Comparison of ENCODE assay signal across 20 cellular contexts in genomic region chr12:51866762-51867161, GRCh38. TPM values are rescaled to one million over a fixed set of nuclear protein-coding genes. Genes with fewer than 3 reads are reported as not detected.
DNase-seq lines count a peak whose midpoint lies in the region; ATAC-seq, FAIRE-seq and TF ChIP-seq lines count a peak whose summit lies in the region.
"Had no signal": no experiment of that assay in that cellular context is flagged by ENCODE, and none has a peak within 500 bp of the region (broad histone marks: within the 10 kb centered on the region; RNA-seq: fewer than 3 reads in every experiment).

No MANE protein-coding gene starts in this region.

- H3K27me3 ChIP-seq in small intestine (ENCODE audit: control insufficient read depth in 2 of 2, insufficient read depth in 2 of 2, low read length in 2 of 2), result peaks cover 0 to 17% of the 10 kb centered on the region in 2 donors
- H3K27me3 ChIP-seq: MG63 had no signal

- H3K36me3 Mint-ChIP-seq in activated T-helper 17 cell treated with anti-CD3 and anti-CD28 coated beads, Interleukin-2, amount 50 U/mL, for 72 hours (ENCODE audit: low read depth), result no peaks in the 10 kb centered on the region

- H3K36me3 ChIP-seq in kidney (ENCODE audit: control insufficient read depth in 1 of 2, insufficient read depth in 2 of 2, low read length in 2 of 2) (no peaks in the 10 kb centered on the region), small intestine (ENCODE audit: control insufficient read depth in 2 of 2, insufficient read depth in 2 of 2, low read length in 2 of 2) (no peaks in the 10 kb centered on the region)
- H3K36me3 ChIP-seq: MG63, SJSA1 had no signal

- intact Hi-C loops in kidney (cut with DNase I), result no loop called here

- peaks cover 0 to 27% of the 10 kb centered on the region in 2 donors for H3K4me1 ChIP-seq in kidney (ENCODE audit: control insufficient read depth in 1 of 2, insufficient read depth in 1 of 2, low read depth in 1 of 2, low read length in 2 of 2)
- peaks cover 2 to 3% of the 10 kb centered on the region in 2 donors for H3K4me1 ChIP-seq in small intestine (ENCODE audit: control insufficient read depth in 2 of 2, insufficient read depth in 1 of 2, low read depth in 1 of 2, low read length in 1 of 2)

- H3K27ac ChIP-seq in kidney (ENCODE audit: low read depth in 2 of 2, low read length in 2 of 2) (no peak overlapping the region), small intestine (ENCODE audit: low read depth in 1 of 2, low read length in 1 of 2) (no peak overlapping the region)
- H3K27ac ChIP-seq: GM23248, KMS-11, PC-9, SJSA1 had no signal

- no peak overlapping the region for H3K9ac ChIP-seq in kidney (ENCODE audit: low read length in 2 of 2)
- H3K9ac ChIP-seq: GM23248, KMS-11 had no signal

- H3K27me3 Mint-ChIP-seq in activated T-helper 17 cell treated with anti-CD3 and anti-CD28 coated beads, Interleukin-2, amount 50 U/mL, for 72 hours, result peaks cover 51% of the 10 kb centered on the region

- POLR2A ChIA-PET in HEK293T (lab: Yijun Ruan, JAX), result interaction anchor here (0.5 kb wide), 1 partner anchor 48 kb away, joined by 3 read pairs; no protein-coding TSS in a partner anchor

- TF ChIP-seq CTCF in kidney (IDR thresholded peaks at IDR 0.05; ENCODE audit: borderline replicate concordance, extremely low read depth, insufficient read depth), result no peak

- no peak overlapping the region for H3K27ac Mint-ChIP-seq in activated T-helper 17 cell treated with anti-CD3 and anti-CD28 coated beads, Interleukin-2, amount 50 U/mL, for 72 hours

- ATAC-seq in activated T-helper 17 cell treated with anti-CD3 and anti-CD28 coated beads, Interleukin-2, amount 50 U/mL, for 72 hours (replicated peaks), result no peak

- no peaks in the 10 kb centered on the region for H3K4me1 Mint-ChIP-seq in activated T-helper 17 cell treated with anti-CD3 and anti-CD28 coated beads, Interleukin-2, amount 50 U/mL, for 72 hours

- H3K4me3 ChIP-seq in kidney (ENCODE audit: low read length in 2 of 2) (no peak overlapping the region), small intestine (ENCODE audit: low read depth in 1 of 2, low read length in 2 of 2) (no peak overlapping the region)
- H3K4me3 ChIP-seq: GM23248, MG63, PC-9, SJSA1 had no signal

- H3K9me3 Mint-ChIP-seq in activated T-helper 17 cell treated with anti-CD3 and anti-CD28 coated beads, Interleukin-2, amount 50 U/mL, for 72 hours, result no peaks in the 10 kb centered on the region

- no peak for FAIRE-seq in kidney (lab: Jason Lieb, UNC)
- no peak for FAIRE-seq in small intestine (lab: Jason Lieb, UNC)

- peak; percentile 16 for DNase-seq in NCI-H748 (lab: John Stamatoyannopoulos, UW; ENCODE audit: unreplicated experiment)
- DNase-seq in NCI-H748 treated with DMSO at 0.1 percent for 48 hours (lab: John Stamatoyannopoulos, UW), result no peak
- DNase-seq in HEK293T (ENCODE audit: extremely low spot score), result no peak
- DNase-seq in kidney, result peak; percentile 49
- peak; percentile 59 for DNase-seq in small intestine
- DNase-seq in C1 segment of cervical spinal cord (lab: John Stamatoyannopoulos, UW), result no peak
- no peak for DNase-seq in SHP77 treated with DMSO at 0.1 percent for 48 hours (lab: John Stamatoyannopoulos, UW)
- DNase-seq: COR-L47, EL, GM23248, MG63, NCI-H1105, NCI-H187 treated with DMSO at 0.1 percent for 48 hours, NCI-H446, NCI-H82, PC-9, T-helper 2 cell had no signal

- 75 to 86% (median 76%) methylated on average over 7 to 8 of the region's 8 CpGs for WGBS in small intestine, 3 donors

- H3K9me3 ChIP-seq in kidney (ENCODE audit: control insufficient read depth in 1 of 2, low read length in 2 of 2), result no peaks in the 10 kb centered on the region
- H3K9me3 ChIP-seq in small intestine (ENCODE audit: control insufficient read depth, low read depth), result no peaks in the 10 kb centered on the region
- H3K9me3 ChIP-seq: MG63, SJSA1 had no signal

- CTCF ChIA-PET in HEK293T (lab: Yijun Ruan, JAX), result interaction anchor here (0.8 to 0.9 kb wide), 2 partner anchors 8 to 158 kb away, joined by 3 to 4 read pairs; no protein-coding TSS in a partner anchor

- H3K4me3 Mint-ChIP-seq in activated T-helper 17 cell treated with anti-CD3 and anti-CD28 coated beads, Interleukin-2, amount 50 U/mL, for 72 hours, result no peak overlapping the region

TF ChIP-seq in HEK293T, 16 proteins besides CTCF, POLR2A, EP300 and RAD21:
- peak; percentile 57; the same call in 1 of the 2 replicates for TF ChIP-seq ZNF384 (IDR thresholded peaks at IDR 0.05)
- TF ChIP-seq PKNOX1 (IDR thresholded peaks at IDR 0.05), result no peak
TF ChIP-seq in HEK293T: peak in this region for 1.

RNA-seq across cellular contexts. Expression of gene FIGNL2, which starts 18.2 kb away (rescaled TPM):
- total RNA-seq in kidney, result 6.1 TPM
- polyA plus RNA-seq in kidney (ENCODE audit: insufficient read depth, low read depth, low replicate concordance) (3.1 TPM), small intestine (under 1 TPM in 1 of 3 donors, not detected in 2; 0.39 TPM)
- total RNA-seq in activated T-helper 17 cell treated with anti-CD3 and anti-CD28 coated beads, Interleukin-2, amount 50 U/mL, for 72 hours, result under 1 TPM; 0.50 to 0.53 TPM
- total RNA-seq: PC-9, SJSA1 had no signal

RNA-seq across cellular contexts. Expression of gene ANKRD33, which starts 21.1 kb away (rescaled TPM):
- total RNA-seq in kidney, result not detected
- polyA plus RNA-seq in kidney (ENCODE audit: insufficient read depth, low read depth, low replicate concordance) (not detected), small intestine (not detected)
- not detected for total RNA-seq in activated T-helper 17 cell treated with anti-CD3 and anti-CD28 coated beads, Interleukin-2, amount 50 U/mL, for 72 hours
- total RNA-seq: GM23248, PC-9, SJSA1 had no signal
- polyA plus RNA-seq: GM23248 had no signal

RNA-seq across cellular contexts. Expression of gene ACVRL1, which starts 40.5 kb away (rescaled TPM):
- 88.4 TPM for total RNA-seq in kidney
- polyA plus RNA-seq in kidney (ENCODE audit: insufficient read depth, low read depth, low replicate concordance), result 29.1 TPM
- 10 to 100 TPM in 1 of 3 donors, 1 to 10 TPM in 1, under 1 TPM in 1; 0.89 to 44.2 (median 4.6) TPM for polyA plus RNA-seq in small intestine
- not detected for total RNA-seq in activated T-helper 17 cell treated with anti-CD3 and anti-CD28 coated beads, Interleukin-2, amount 50 U/mL, for 72 hours
- total RNA-seq: PC-9 had no signal

Comparison
In these comparisons a context has a peak if more than half of its experiments do, and no peak if none do; other contexts are left out.
1. DNase-seq: peak in NCI-H748 (single experiment), kidney (single experiment) and small intestine (single experiment); none in NCI-H748 treated with DMSO at 0.1 percent for 48 hours (single experiment), HEK293T (single experiment), C1 segment of cervical spinal cord (0 of 14) and SHP77 treated with DMSO at 0.1 percent for 48 hours (single experiment).
2. RNA of gene ACVRL1, which starts 40.5 kb away (total RNA-seq): 88.4 TPM in kidney (single experiment); not detected in activated T-helper 17 cell treated with anti-CD3 and anti-CD28 coated beads, Interleukin-2, amount 50 U/mL, for 72 hours; every median in the first group is over 10 times any median in the second.